24 cellular contexts compared by ENCODE assay signal in the genomic region with DNA sequence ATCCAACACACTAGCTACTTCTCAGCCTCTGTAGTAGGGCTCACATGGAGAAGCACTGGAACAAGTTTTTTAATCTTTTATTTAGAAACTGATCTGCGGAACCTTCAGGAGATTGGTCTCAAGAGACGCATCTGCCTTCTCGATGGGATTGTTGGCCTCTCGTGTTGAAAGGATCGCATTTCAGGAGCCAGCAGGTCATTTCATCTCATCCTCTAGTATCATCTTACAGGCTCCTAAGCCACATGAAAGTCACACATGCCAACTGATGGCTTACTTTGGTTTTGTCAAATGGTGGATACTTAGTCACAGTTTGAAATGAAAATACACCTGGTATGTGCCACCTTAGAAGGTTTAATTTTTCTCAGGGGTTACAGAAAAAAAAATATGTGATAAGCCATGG.
A peak's percentile ranks its signal among the peaks of the same experiment; 100 is the strongest.
DNase-seq lines count a peak whose midpoint lies in the region; FAIRE-seq and TF ChIP-seq lines count a peak whose summit lies in the region.
"Had no signal": no experiment of that assay in that cellular context is flagged by ENCODE, and none has a peak within 500 bp of the region (broad histone marks: within the 10 kb centered on the region; RNA-seq: fewer than 3 reads in every experiment).

No MANE protein-coding gene starts in this region.

- peaks cover 17% of the 10 kb centered on the region for H3K9me3 Mint-ChIP-seq in nephron progenitor cell
- H3K9me3 Mint-ChIP-seq: activated naive CD4-positive, alpha-beta T cell treated with anti-CD3 and anti-CD28 coated beads for 36 hours; T-helper 2 cell treated with Interferon-gamma antibody and Interleukin-4, amounts not matched to agents 5 μg/mL and 100 μg/mL, for 36 hours had no signal

- H3K27me3 Mint-ChIP-seq in nephron progenitor cell (ENCODE audit: low read depth, poor library complexity), result no peaks in the 10 kb centered on the region
- H3K27me3 Mint-ChIP-seq: activated CD8-positive, alpha-beta memory T cell treated with anti-CD3 and anti-CD28 coated beads, Interleukin-2, amount 10 ng/mL, durations not matched to agents 7 days and 5 days; type B pancreatic cell had no signal

- no peaks in the 10 kb centered on the region for H3K9me3 ChIP-seq in SJCRH30 (replicated peaks)
- H3K9me3 ChIP-seq: neutrophil had no signal

- no peak overlapping the region for H3K4me3 ChIP-seq in SJCRH30

- no peaks in the 10 kb centered on the region for H3K27me3 ChIP-seq in SJCRH30
- H3K27me3 ChIP-seq: brain microvascular endothelial cell, neutrophil had no signal

- peak overlapping the region; percentile 3 for H3K4me3 Mint-ChIP-seq in nephron progenitor cell
- H3K4me3 Mint-ChIP-seq: activated CD8-positive, alpha-beta memory T cell treated with anti-CD3 and anti-CD28 coated beads, Interleukin-2, amount 10 ng/mL, durations not matched to agents 7 days and 5 days; activated naive CD4-positive, alpha-beta T cell treated with anti-CD3 and anti-CD28 coated beads for 36 hours; CD8-positive, alpha-beta T cell; T-helper 2 cell treated with Interferon-gamma antibody and Interleukin-4, amounts not matched to agents 5 μg/mL and 100 μg/mL, for 36 hours; type B pancreatic cell had no signal

- DNase-seq in DMS53 (lab: John Stamatoyannopoulos, UW), result peak; percentile 54
- no peak for DNase-seq in DMS53 treated with DMSO at 0.1 percent for 48 hours (lab: John Stamatoyannopoulos, UW; ENCODE audit: unreplicated experiment)
- DNase-seq in NCI-H128 (lab: John Stamatoyannopoulos, UW; ENCODE audit: unreplicated experiment), result peak; percentile 60
- DNase-seq in SJCRH30, result peak; percentile 57 to 80
- peak; percentile 10 for DNase-seq in nephron progenitor cell
- DNase-seq in Kasumi-1 (lab: John Stamatoyannopoulos, UW), result no peak
- DNase-seq in NCI-H1694 (lab: John Stamatoyannopoulos, UW), result no peak
- DNase-seq in HTR-8/SVneo (ENCODE audit: insufficient read length, low spot score), result no peak
- DNase-seq: 8988T; activated CD4-positive, alpha-beta T cell treated with anti-CD3 and anti-CD28 coated beads, Interleukin-2, amount 50 U/mL, for 1 hour; activated CD8-positive, alpha-beta memory T cell treated with anti-CD3 and anti-CD28 coated beads, Interleukin-2, amount 10 ng/mL, durations not matched to agents 7 days and 5 days; activated naive CD4-positive, alpha-beta T cell treated with anti-CD3 and anti-CD28 coated beads for 36 hours; AML-193; brain microvascular endothelial cell; CD8-positive, alpha-beta T cell; DMS79; GOT3; NCI-H226 had no signal

- peak overlapping the region; percentile 97 for H3K27ac Mint-ChIP-seq in nephron progenitor cell
- H3K27ac Mint-ChIP-seq: activated CD8-positive, alpha-beta memory T cell treated with anti-CD3 and anti-CD28 coated beads, Interleukin-2, amount 10 ng/mL, durations not matched to agents 7 days and 5 days; activated naive CD4-positive, alpha-beta T cell treated with anti-CD3 and anti-CD28 coated beads for 36 hours; CD8-positive, alpha-beta T cell; T-helper 2 cell treated with Interferon-gamma antibody and Interleukin-4, amounts not matched to agents 5 μg/mL and 100 μg/mL, for 36 hours; type B pancreatic cell had no signal

- H3K27ac ChIP-seq in SJCRH30, result 0 out of 2 replicates have a peak overlapping the region, but pooled peaks have one; percentile 13
- H3K27ac ChIP-seq: brain microvascular endothelial cell, neutrophil, VCaP had no signal

- peaks cover 26% of the 10 kb centered on the region for H3K4me1 Mint-ChIP-seq in nephron progenitor cell
- H3K4me1 Mint-ChIP-seq: activated CD8-positive, alpha-beta memory T cell treated with anti-CD3 and anti-CD28 coated beads, Interleukin-2, amount 10 ng/mL, durations not matched to agents 7 days and 5 days had no signal

- FAIRE-seq in HTR-8/SVneo (lab: Jason Lieb, UNC), result no peak
- FAIRE-seq: GM18507, RCC 7860 had no signal

- H3K36me3 Mint-ChIP-seq in nephron progenitor cell (ENCODE audit: low read depth), result peaks cover 11% of the 10 kb centered on the region
- H3K36me3 Mint-ChIP-seq: activated CD8-positive, alpha-beta memory T cell treated with anti-CD3 and anti-CD28 coated beads, Interleukin-2, amount 10 ng/mL, durations not matched to agents 7 days and 5 days; CD8-positive, alpha-beta T cell; type B pancreatic cell had no signal

- no peak for TF ChIP-seq CTCF in nephron progenitor cell (IDR thresholded peaks at IDR 0.05)

- no peaks in the 10 kb centered on the region for H3K36me3 ChIP-seq in SJCRH30
- H3K36me3 ChIP-seq: brain microvascular endothelial cell, neutrophil had no signal

- peaks cover 12% of the 10 kb centered on the region for H3K4me1 ChIP-seq in SJCRH30

Comparison
In these comparisons a context has a peak if more than half of its experiments do, and no peak if none do; other contexts are left out.
1. DNase-seq: peak in DMS53 (single experiment), NCI-H128 (single experiment), SJCRH30 (2 of 2) and nephron progenitor cell (single experiment); none in DMS53 treated with DMSO at 0.1 percent for 48 hours (single experiment), Kasumi-1 (0 of 2), NCI-H1694 (single experiment) and HTR-8/SVneo (single experiment).